23 cellular contexts compared by ENCODE assay signal in the genomic region with DNA sequence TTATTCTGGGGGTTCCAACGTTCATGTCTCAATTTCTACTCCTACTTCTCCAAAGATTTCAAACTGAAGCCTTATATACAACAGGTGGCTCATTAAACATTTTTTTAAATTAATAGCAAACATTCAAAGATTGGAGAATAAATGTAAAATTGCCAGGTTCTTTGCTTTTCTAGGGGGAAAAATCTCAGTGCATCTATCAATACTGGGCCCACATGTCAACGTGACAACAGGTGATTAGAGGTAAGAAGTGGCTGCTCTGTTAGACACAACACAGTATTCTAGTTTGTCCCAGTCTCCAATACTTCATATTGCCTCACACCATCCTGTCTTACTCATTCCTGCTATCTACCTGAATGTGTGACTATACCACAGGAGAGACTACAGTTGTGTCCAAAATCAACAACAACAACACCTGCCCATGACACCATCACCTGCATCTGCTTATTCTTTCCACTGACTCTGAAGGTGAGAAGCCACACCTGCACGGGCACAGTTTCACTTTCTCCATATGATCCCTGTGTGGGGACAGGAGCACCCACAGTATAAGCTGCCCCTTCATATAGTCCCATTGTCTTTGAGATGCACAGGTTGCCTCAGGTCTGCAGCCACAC.
DNase-seq lines count a peak whose midpoint lies in the region; ATAC-seq, FAIRE-seq and TF ChIP-seq lines count a peak whose summit lies in the region.
"Had no signal": no experiment of that assay in that cellular context is flagged by ENCODE, and none has a peak within 500 bp of the region (broad histone marks: within the 10 kb centered on the region; RNA-seq: fewer than 3 reads in every experiment).

No MANE protein-coding gene starts in this region.

- H3K4me3 ChIP-seq in OCI-LY1 (ENCODE audit: low read depth, low read length, poor library complexity, severe bottlenecking) (no peak overlapping the region), bronchial epithelial cell (ENCODE audit: low read depth, low read length) (no peak overlapping the region), stomach (no peak overlapping the region)
- H3K4me3 ChIP-seq: dorsolateral prefrontal cortex, left lung, tibial nerve had no signal

- peak; percentile 71 for DNase-seq in DMS53 (lab: John Stamatoyannopoulos, UW)
- DNase-seq in bronchial epithelial cell (ENCODE audit: low read depth): peak; percentile 78
- DNase-seq in NCI-H1694 treated with DMSO at 0.1 percent for 48 hours (lab: John Stamatoyannopoulos, UW): no peak
- DNase-seq in stomach: no peak
- DNase-seq: activated CD4-positive, alpha-beta T cell treated with anti-CD3 and anti-CD28 coated beads, Interleukin-2, amount 50 U/mL, for 48 hours; central memory CD4-positive, alpha-beta T cell; DMS153; immature natural killer cell; left lung; NCI-H1930; occipital lobe; stimulated activated naive CD8-positive, alpha-beta T cell treated with anti-CD3 and anti-CD28 coated beads, Interleukin-15, amount 100 ng/mL, for 72 hours had no signal

- no peaks in the 10 kb centered on the region for H3K9me3 ChIP-seq in OCI-LY1 (ENCODE audit: low read length)
- no peaks in the 10 kb centered on the region for H3K9me3 ChIP-seq in stomach
- H3K9me3 ChIP-seq: left lung, tibial nerve had no signal

- ATAC-seq in GM18498 (IDR thresholded peaks at IDR 0.05; ENCODE audit: unreplicated experiment) (no peak), GM19455 (IDR thresholded peaks at IDR 0.05; ENCODE audit: unreplicated experiment) (no peak)
- ATAC-seq: activated CD4-positive, CD25-positive, alpha-beta regulatory T cell treated with anti-CD3 and anti-CD28 coated beads, Interleukin-2, amount 50 U/mL, for 24 hours had no signal

- peaks cover 81% of the 10 kb centered on the region for H3K4me1 Mint-ChIP-seq in nephron
- H3K4me1 Mint-ChIP-seq: activated naive CD4-positive, alpha-beta T cell treated with anti-CD3 and anti-CD28 coated beads, Interleukin-2, amount 50 U/mL, for 24 hours; activated T-helper 17 cell treated with anti-CD3 and anti-CD28 coated beads, Interleukin-2, amount 50 U/mL, for 72 hours; immature natural killer cell; stimulated activated naive CD8-positive, alpha-beta T cell treated with anti-CD3 and anti-CD28 coated beads, Interleukin-15, amount 100 ng/mL, for 72 hours had no signal

- no peak for TF ChIP-seq EP300 in stomach (IDR thresholded peaks at IDR 0.05)

- H3K4me1 ChIP-seq in OCI-LY1 (ENCODE audit: insufficient read depth, low read length, severe bottlenecking) (peaks cover 53% of the 10 kb centered on the region), stomach (peaks cover 0 to 44% (median 13%) of the 10 kb centered on the region in 4 donors)

- H3K27ac ChIP-seq in OCI-LY1 (ENCODE audit: low read depth, low read length, poor library complexity, severe bottlenecking) (peak overlapping the region; percentile 56), stomach (no peak overlapping the region)
- H3K27ac ChIP-seq: left lung had no signal

- WGBS in stomach, 5 donors: 68 to 78% (median 72%) methylated on average over 3 of the region's 3 CpGs

- no peaks in the 10 kb centered on the region for H3K9me3 Mint-ChIP-seq in nephron
- H3K9me3 Mint-ChIP-seq: activated naive CD4-positive, alpha-beta T cell treated with anti-CD3 and anti-CD28 coated beads, Interleukin-2, amount 50 U/mL, for 24 hours; activated T-helper 17 cell treated with anti-CD3 and anti-CD28 coated beads, Interleukin-2, amount 50 U/mL, for 72 hours; immature natural killer cell; naive B cell; stimulated activated naive CD8-positive, alpha-beta T cell treated with anti-CD3 and anti-CD28 coated beads, Interleukin-15, amount 100 ng/mL, for 72 hours had no signal

- H3K4me3 Mint-ChIP-seq in nephron: no peak overlapping the region
- H3K4me3 Mint-ChIP-seq: activated naive CD4-positive, alpha-beta T cell treated with anti-CD3 and anti-CD28 coated beads, Interleukin-2, amount 50 U/mL, for 24 hours; activated T-helper 17 cell treated with anti-CD3 and anti-CD28 coated beads, Interleukin-2, amount 50 U/mL, for 72 hours; immature natural killer cell; naive B cell; stimulated activated naive CD8-positive, alpha-beta T cell treated with anti-CD3 and anti-CD28 coated beads, Interleukin-15, amount 100 ng/mL, for 72 hours had no signal

- H3K36me3 Mint-ChIP-seq in nephron (ENCODE audit: low read depth): no peaks in the 10 kb centered on the region
- H3K36me3 Mint-ChIP-seq: activated naive CD4-positive, alpha-beta T cell treated with anti-CD3 and anti-CD28 coated beads, Interleukin-2, amount 50 U/mL, for 24 hours; immature natural killer cell; naive B cell had no signal

- H3K27me3 ChIP-seq in OCI-LY1 (ENCODE audit: insufficient read depth, low read length): no peaks in the 10 kb centered on the region
- no peaks in the 10 kb centered on the region for H3K27me3 ChIP-seq in bronchial epithelial cell (ENCODE audit: control insufficient read depth, insufficient read depth, low read length)
- H3K27me3 ChIP-seq in stomach: no peaks in the 10 kb centered on the region
- H3K27me3 ChIP-seq: dorsolateral prefrontal cortex, left lung, tibial nerve had no signal

- no peak overlapping the region for H3K9ac ChIP-seq in OCI-LY1 (ENCODE audit: low read length)

- H3K9me2 ChIP-seq in OCI-LY1 (ENCODE audit: low read depth, low read length): no peaks in the 10 kb centered on the region

- H2AFZ ChIP-seq in OCI-LY1 (ENCODE audit: low read length): no peak overlapping the region

- H3K36me3 ChIP-seq in OCI-LY1 (ENCODE audit: insufficient read depth, low read length): no peaks in the 10 kb centered on the region; the same call in 1 of the 2 replicates
- no peaks in the 10 kb centered on the region for H3K36me3 ChIP-seq in bronchial epithelial cell (ENCODE audit: control insufficient read depth, insufficient read depth, low read length)
- H3K36me3 ChIP-seq in stomach: no peaks in the 10 kb centered on the region
- H3K36me3 ChIP-seq: left lung, tibial nerve had no signal

- no peaks in the 10 kb centered on the region for H4K20me1 ChIP-seq in OCI-LY1 (ENCODE audit: insufficient read depth, low read length)

- TF ChIP-seq POLR2A in stomach (IDR thresholded peaks at IDR 0.05): no peak

- H3K79me2 ChIP-seq in OCI-LY1 (ENCODE audit: insufficient read depth, low read length): no peaks in the 10 kb centered on the region

- H3K4me2 ChIP-seq in OCI-LY1 (ENCODE audit: low read length): peak overlapping the region; percentile 22; the same call in 1 of the 2 replicates

- H3F3A ChIP-seq in OCI-LY1 (ENCODE audit: insufficient read depth, low read length): no peaks in the 10 kb centered on the region

- H3K27ac Mint-ChIP-seq in nephron: peak overlapping the region; percentile 18 to 87 (median 82)
- H3K27ac Mint-ChIP-seq: activated naive CD4-positive, alpha-beta T cell treated with anti-CD3 and anti-CD28 coated beads, Interleukin-2, amount 50 U/mL, for 24 hours; activated T-helper 17 cell treated with anti-CD3 and anti-CD28 coated beads, Interleukin-2, amount 50 U/mL, for 72 hours; immature natural killer cell; stimulated activated naive CD8-positive, alpha-beta T cell treated with anti-CD3 and anti-CD28 coated beads, Interleukin-15, amount 100 ng/mL, for 72 hours had no signal

- no peak for FAIRE-seq in bronchial epithelial cell (lab: Jason Lieb, UNC)
- FAIRE-seq: G401.6 had no signal

- no peaks in the 10 kb centered on the region for H3K27me3 Mint-ChIP-seq in nephron (ENCODE audit: low read depth)
- H3K27me3 Mint-ChIP-seq: activated naive CD4-positive, alpha-beta T cell treated with anti-CD3 and anti-CD28 coated beads, Interleukin-2, amount 50 U/mL, for 24 hours; naive B cell had no signal

- intact Hi-C loops in stomach (cut with DNase I; ENCODE audit: low total_unique reads): loop anchor here (10.0 kb wide), 1 partner anchor 266 kb away; no protein-coding TSS in a partner anchor

- no peak for TF ChIP-seq CTCF in OCI-LY1 (IDR thresholded peaks at IDR 0.05; ENCODE audit: low read length)
- TF ChIP-seq CTCF in bronchial epithelial cell (IDR thresholded peaks at IDR 0.05; ENCODE audit: insufficient read depth, low read length, severe bottlenecking): no peak
- TF ChIP-seq CTCF in nephron (IDR thresholded peaks at IDR 0.05; ENCODE audit: unreplicated experiment in 3 of 3): no peak
- TF ChIP-seq CTCF in stomach (IDR thresholded peaks at IDR 0.05): no peak

Comparison
In these comparisons a context has a peak if more than half of its experiments do, and no peak if none do; other contexts are left out.
1. DNase-seq: peak in DMS53 (single experiment) and bronchial epithelial cell (single experiment); none in NCI-H1694 treated with DMSO at 0.1 percent for 48 hours (single experiment) and stomach (single experiment).